In the genomic region with DNA sequence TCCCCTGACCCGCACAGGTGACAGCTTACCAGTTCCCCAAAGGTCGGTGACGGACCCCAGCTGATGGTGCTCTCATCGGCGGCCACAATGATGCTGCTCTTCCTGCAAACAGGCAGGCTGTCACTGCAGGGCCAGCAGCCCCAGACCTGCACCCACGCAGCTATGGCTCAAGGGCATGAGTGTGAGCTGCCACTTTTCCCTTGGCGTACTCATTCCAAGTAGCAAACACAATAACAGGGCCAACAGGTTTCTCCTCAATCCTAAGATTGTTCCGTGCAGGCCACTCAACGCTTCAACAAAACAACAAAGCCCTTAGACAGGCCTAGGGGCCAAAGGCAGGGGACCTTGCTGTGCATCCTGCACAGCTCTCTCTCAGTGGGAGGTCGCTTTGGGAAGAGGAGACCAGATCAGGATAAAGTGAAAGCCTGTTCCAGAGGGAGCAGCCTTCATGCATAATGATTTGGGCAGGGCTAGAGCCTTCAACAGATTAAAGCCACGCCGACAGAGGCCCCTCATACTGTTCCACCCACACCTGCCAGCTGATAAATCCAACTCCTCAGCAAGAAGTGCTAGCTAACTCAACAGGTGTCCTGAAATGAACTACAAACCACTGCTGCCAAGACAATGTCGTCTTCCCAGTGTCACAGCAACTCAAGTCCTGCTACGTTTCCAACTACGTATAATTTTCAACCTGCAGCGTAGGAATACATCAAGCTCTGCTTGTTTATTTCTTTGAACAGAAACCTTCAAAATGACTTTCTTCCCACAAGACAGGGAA, we compare ENCODE assay signal across 27 cellular contexts. TPM values are rescaled to one million over a fixed set of nuclear protein-coding genes. Genes with fewer than 3 reads are reported as not detected.
DNase-seq lines count a peak whose midpoint lies in the region; ATAC-seq and TF ChIP-seq lines count a peak whose summit lies in the region.
"Had no signal": no experiment of that assay in that cellular context is flagged by ENCODE, and none has a peak within 500 bp of the region (broad histone marks: within the 10 kb centered on the region; RNA-seq: fewer than 3 reads in every experiment).

No MANE protein-coding gene starts in this region.

- TF ChIP-seq CTCF in HFFc6 (IDR thresholded peaks at IDR 0.05) (no peak), hepatocyte (IDR thresholded peaks at IDR 0.05; ENCODE audit: poor library complexity) (no peak), psoas muscle (IDR thresholded peaks at IDR 0.05) (no peak), A673 (conservative IDR thresholded peaks at IDR 0.05; ENCODE audit: low read depth, low read length) (no peak)

- no peak overlapping the region for H3K4me3 ChIP-seq in hepatocyte
- H3K4me3 ChIP-seq in psoas muscle: no peak overlapping the region
- no peak overlapping the region for H3K4me3 ChIP-seq in mesenchymal stem cell (ENCODE audit: insufficient read depth in 1 of 2, low read depth in 1 of 2, low read length in 2 of 2)
- H3K4me3 ChIP-seq in A673 (ENCODE audit: low read depth, low read length, poor library complexity, severe bottlenecking): no peak overlapping the region
- H3K4me3 ChIP-seq: coronary artery, neural progenitor cell had no signal

- no TSS peak for BruUV-seq in A673 (replicated peaks; lab: Mats Ljungman, UMichigan)

- H3K4ac ChIP-seq in mesenchymal stem cell (ENCODE audit: low read depth in 1 of 2, low read length in 2 of 2): no peak overlapping the region

- no peak overlapping the region for H2BK12ac ChIP-seq in mesenchymal stem cell (ENCODE audit: low read length in 2 of 2)

- no peaks in the 10 kb centered on the region for H3K9me3 ChIP-seq in T-helper 17 cell (ENCODE audit: control insufficient read depth, low read length, poor library complexity, severe bottlenecking)
- no peaks in the 10 kb centered on the region for H3K9me3 ChIP-seq in hepatocyte (ENCODE audit: low read depth)
- H3K9me3 ChIP-seq in psoas muscle: no peaks in the 10 kb centered on the region
- no peaks in the 10 kb centered on the region for H3K9me3 ChIP-seq in mesenchymal stem cell (ENCODE audit: control insufficient read depth, low read length)
- no peaks in the 10 kb centered on the region for H3K9me3 ChIP-seq in A673 (ENCODE audit: low read depth, low read length, poor library complexity, severe bottlenecking)

- no peak overlapping the region for H2AK5ac ChIP-seq in mesenchymal stem cell (ENCODE audit: low read length, severe bottlenecking)

- intact Hi-C loops in psoas muscle (cut with DNase I): no loop called here
- intact Hi-C loops in A673 (cut with micrococcal nuclease; ENCODE audit: unreplicated experiment): no loop called here

- H3K9me3 Mint-ChIP-seq in HFFc6: no peaks in the 10 kb centered on the region
- H3K9me3 Mint-ChIP-seq: activated naive CD8-positive, alpha-beta T cell treated with anti-CD3 and anti-CD28 coated beads, Interleukin-2, amount 50 U/mL, for 24 hours; activated T-helper 17 cell treated with anti-CD3 and anti-CD28 coated beads, Interleukin-2, amount 50 U/mL, for 72 hours; CD8-positive, alpha-beta T cell; neural progenitor cell had no signal

- H3K27me3 Mint-ChIP-seq in HFFc6 (ENCODE audit: insufficient read depth): peaks cover 1% of the 10 kb centered on the region; the same call in 1 of the 2 replicates
- H3K27me3 Mint-ChIP-seq in T-helper 17 cell: no peaks in the 10 kb centered on the region
- H3K27me3 Mint-ChIP-seq: activated naive CD8-positive, alpha-beta T cell treated with anti-CD3 and anti-CD28 coated beads, Interleukin-2, amount 50 U/mL, for 24 hours; activated T-helper 17 cell treated with anti-CD3 and anti-CD28 coated beads, Interleukin-2, amount 50 U/mL, for 72 hours had no signal

- H4K20me1 ChIP-seq in hepatocyte (ENCODE audit: insufficient read depth, poor library complexity, severe bottlenecking): no peaks in the 10 kb centered on the region

- POLR2A ChIA-PET in A673 (lab: Charles Lee; ENCODE audit: low non-redundant PET): no interaction called here
- POLR2A ChIA-PET in HEK293T (lab: Yijun Ruan, JAX): no interaction called here

- no peak overlapping the region for H2AFZ ChIP-seq in hepatocyte
- no peak overlapping the region for H2AFZ ChIP-seq in mesenchymal stem cell (ENCODE audit: low read depth, low read length)
- H2AFZ ChIP-seq: neural progenitor cell had no signal

- H3K4me2 ChIP-seq in hepatocyte: no peak overlapping the region
- no peak overlapping the region for H3K4me2 ChIP-seq in mesenchymal stem cell (ENCODE audit: low read length, poor library complexity, severe bottlenecking)
- H3K4me2 ChIP-seq: neural progenitor cell had no signal

- no peaks in the 10 kb centered on the region for H3K4me1 ChIP-seq in hepatocyte (ENCODE audit: insufficient read depth)
- H3K4me1 ChIP-seq in psoas muscle: peaks cover 4% of the 10 kb centered on the region
- peaks cover 13% of the 10 kb centered on the region for H3K4me1 ChIP-seq in mesenchymal stem cell (ENCODE audit: control insufficient read depth, insufficient read depth, low read depth, low read length)
- H3K4me1 ChIP-seq in A673 (ENCODE audit: insufficient read depth, low read length, poor library complexity, severe bottlenecking): no peaks in the 10 kb centered on the region
- H3K4me1 ChIP-seq: neural progenitor cell had no signal

- no peaks in the 10 kb centered on the region for H3K9me2 ChIP-seq in hepatocyte (replicated peaks; ENCODE audit: insufficient read depth)

- no peaks in the 10 kb centered on the region for H3K4me1 Mint-ChIP-seq in HFFc6 (ENCODE audit: low read depth)
- peaks cover 7% of the 10 kb centered on the region for H3K4me1 Mint-ChIP-seq in T-helper 17 cell
- H3K4me1 Mint-ChIP-seq: activated naive CD8-positive, alpha-beta T cell treated with anti-CD3 and anti-CD28 coated beads, Interleukin-2, amount 50 U/mL, for 24 hours; activated T-helper 17 cell treated with anti-CD3 and anti-CD28 coated beads, Interleukin-2, amount 50 U/mL, for 72 hours had no signal

- 79% methylated on average over 16 of the region's 16 CpGs for WGBS in hepatocyte (ENCODE audit: low lambda C conversion rate, missing lambda C conversion rate)
- 68 to 71% (median 70%) methylated on average over 16 of the region's 16 CpGs for WGBS in psoas muscle, 3 donors
- 96% methylated on average over 16 of the region's 16 CpGs for WGBS in mesenchymal stem cell

- no peak for DNase-seq in HFFc6
- DNase-seq in T-helper 17 cell: no peak
- DNase-seq in hepatocyte (ENCODE audit: low spot score): peak; percentile 27
- DNase-seq in psoas muscle: no peak
- DNase-seq in mesenchymal stem cell: no peak
- no peak for DNase-seq in CD1c-positive myeloid dendritic cell (ENCODE audit: extremely low spot score)
- DNase-seq in A673 (ENCODE audit: low spot score): no peak
- DNase-seq in HEK293T (ENCODE audit: extremely low spot score): no peak
- DNase-seq: activated CD4-positive, alpha-beta T cell treated with anti-CD3 and anti-CD28 coated beads for 4 hours; activated naive CD8-positive, alpha-beta T cell treated with anti-CD3 and anti-CD28 coated beads, Interleukin-2, amount 50 U/mL, for 24 hours; brain microvascular endothelial cell; CD8-positive, alpha-beta T cell; DMS53; MM.1S; NCI-H1417 treated with DMSO at 0.1 percent for 48 hours; NCI-H526 treated with DMSO at 0.1 percent for 48 hours; small intestine; stimulated activated CD4-positive, alpha-beta T cell treated with anti-CD3 and anti-CD28 coated beads, Interleukin-4, amount 100 ng/mL, for 1 hour; stimulated activated naive CD8-positive, alpha-beta T cell treated with anti-CD3 and anti-CD28 coated beads, Interleukin-15, Interleukin-2, amounts not matched to agents 100 U/mL and 50 U/mL, for 24 hours; SW 1271 had no signal

- H3K36me3 ChIP-seq in hepatocyte (replicated peaks; ENCODE audit: insufficient read depth, low read depth): no peaks in the 10 kb centered on the region
- peaks cover 8 to 95% of the 10 kb centered on the region in 2 donors for H3K36me3 ChIP-seq in psoas muscle (ENCODE audit: insufficient read depth in 1 of 2, low read depth in 1 of 2)
- peaks cover 84 to 98% of the 10 kb centered on the region in 2 experiments for H3K36me3 ChIP-seq in mesenchymal stem cell (ENCODE audit: control insufficient read depth in 1 of 2, insufficient read depth in 2 of 2, low read depth in 1 of 2, low read length in 2 of 2)
- H3K36me3 ChIP-seq in A673 (ENCODE audit: insufficient read depth, low read length, poor library complexity, severe bottlenecking): peaks cover 96% of the 10 kb centered on the region

- H3K4me3 Mint-ChIP-seq in HFFc6 (no peak overlapping the region), T-helper 17 cell (no peak overlapping the region)
- H3K4me3 Mint-ChIP-seq: activated naive CD8-positive, alpha-beta T cell treated with anti-CD3 and anti-CD28 coated beads, Interleukin-2, amount 50 U/mL, for 24 hours; activated T-helper 17 cell treated with anti-CD3 and anti-CD28 coated beads, Interleukin-2, amount 50 U/mL, for 72 hours; CD8-positive, alpha-beta T cell; neural progenitor cell had no signal

- H3K18ac ChIP-seq in mesenchymal stem cell (ENCODE audit: low read depth in 1 of 2, low read length in 2 of 2): no peak overlapping the region

- no peak overlapping the region for H3K23ac ChIP-seq in mesenchymal stem cell (ENCODE audit: low read length in 2 of 2)

- no peak overlapping the region for H3K14ac ChIP-seq in mesenchymal stem cell (ENCODE audit: low read length in 2 of 2)

- H4K91ac ChIP-seq in mesenchymal stem cell (ENCODE audit: low read length): no peak overlapping the region

- 0 out of 2 replicates have a peak overlapping the region, but pooled peaks have one; percentile 5 for H3K27ac Mint-ChIP-seq in HFFc6
- peak overlapping the region; percentile 4 for H3K27ac Mint-ChIP-seq in T-helper 17 cell
- H3K27ac Mint-ChIP-seq: activated naive CD8-positive, alpha-beta T cell treated with anti-CD3 and anti-CD28 coated beads, Interleukin-2, amount 50 U/mL, for 24 hours; activated T-helper 17 cell treated with anti-CD3 and anti-CD28 coated beads, Interleukin-2, amount 50 U/mL, for 72 hours; CD8-positive, alpha-beta T cell; neural progenitor cell had no signal

- H3K27me3 ChIP-seq in hepatocyte: no peaks in the 10 kb centered on the region
- H3K27me3 ChIP-seq in psoas muscle (ENCODE audit: insufficient read depth in 3 of 3, low read length in 2 of 3): no peaks in the 10 kb centered on the region
- H3K27me3 ChIP-seq in mesenchymal stem cell (ENCODE audit: control insufficient read depth in 1 of 2, insufficient read depth in 1 of 2, low read length in 2 of 2): no peaks in the 10 kb centered on the region
- H3K27me3 ChIP-seq in A673 (replicated peaks; ENCODE audit: insufficient read depth, low read depth, low read length, poor library complexity): no peaks in the 10 kb centered on the region
- H3K27me3 ChIP-seq: brain microvascular endothelial cell, neural progenitor cell had no signal

- H4K8ac ChIP-seq in mesenchymal stem cell (ENCODE audit: low read length): no peak overlapping the region

- H3K36me3 Mint-ChIP-seq in HFFc6 (ENCODE audit: low read depth) (peaks cover 52% of the 10 kb centered on the region), T-helper 17 cell (ENCODE audit: low read depth) (peaks cover 6% of the 10 kb centered on the region)

- no peak overlapping the region for H2BK15ac ChIP-seq in mesenchymal stem cell (ENCODE audit: low read depth, poor library complexity, severe bottlenecking)

- H3K79me2 ChIP-seq in hepatocyte: no peaks in the 10 kb centered on the region

- H2BK5ac ChIP-seq in mesenchymal stem cell (ENCODE audit: low read depth, low read length, poor library complexity, severe bottlenecking): no peak overlapping the region

- CTCF ChIA-PET in A673 (lab: Charles Lee): no interaction called here
- CTCF ChIA-PET in HEK293T (lab: Yijun Ruan, JAX): no interaction called here

- ATAC-seq in T-helper 17 cell (no peak), psoas muscle (peak; percentile 38 to 85 (median 74))
- ATAC-seq: activated naive CD8-positive, alpha-beta T cell treated with anti-CD3 and anti-CD28 coated beads, Interleukin-2, amount 50 U/mL, for 24 hours; activated T-helper 17 cell treated with anti-CD3 and anti-CD28 coated beads, Interleukin-2, amount 50 U/mL, for 72 hours; CD8-positive, alpha-beta T cell; HCT116; stimulated activated naive CD8-positive, alpha-beta T cell treated with anti-CD3 and anti-CD28 coated beads, Interleukin-15, Interleukin-2, amounts not matched to agents 100 U/mL and 50 U/mL, for 24 hours had no signal

- peaks cover 57% of the 10 kb centered on the region for H3K79me1 ChIP-seq in mesenchymal stem cell (replicated peaks; ENCODE audit: low read length, poor library complexity, severe bottlenecking)

- no peak overlapping the region for H3K9ac ChIP-seq in mesenchymal stem cell (ENCODE audit: low read length)
- H3K9ac ChIP-seq: neural progenitor cell had no signal

- no peak overlapping the region for H3K27ac ChIP-seq in hepatocyte
- peak overlapping the region; percentile 23 for H3K27ac ChIP-seq in psoas muscle
- H3K27ac ChIP-seq in mesenchymal stem cell (ENCODE audit: low read length, poor library complexity, severe bottlenecking): no peak overlapping the region
- no peak overlapping the region for H3K27ac ChIP-seq in A673 (ENCODE audit: low read depth, low read length, poor library complexity, severe bottlenecking)
- H3K27ac ChIP-seq: brain microvascular endothelial cell, coronary artery, neural progenitor cell had no signal

- no peak overlapping the region for H2BK120ac ChIP-seq in mesenchymal stem cell (ENCODE audit: low read depth, low read length)

RNA-seq across cellular contexts. Expression of a gene that starts 27.2 kb away (rescaled TPM):
- 10 to 100 TPM; 36.0 to 43.8 (median 38.0) TPM for total RNA-seq in HFFc6 (2021; fragmentation: NEBNext Ultra II Directional; extraction: Animal tissue kit (Norgen Biotek cat#: 25700))
- total RNA-seq in T-helper 17 cell: 10 to 100 TPM; 30.3 to 35.3 TPM
- 42.1 and 56.9 TPM in 2 replicates for total RNA-seq in hepatocyte
- polyA plus RNA-seq in hepatocyte: 22.5 and 25.1 TPM in 2 replicates
- 10 to 100 TPM in 3 of 4 donors, 1 to 10 TPM in 1; 9.4 to 18.7 (median 12.1) TPM for total RNA-seq in psoas muscle
- polyA plus RNA-seq in psoas muscle: 10 to 100 TPM in 1 of 3 donors, 1 to 10 TPM in 2; 6.8 to 12.3 (median 8.3) TPM
- 40.7 TPM for polyA plus RNA-seq in mesenchymal stem cell (2013, experiment 1 of 2)
- polyA plus RNA-seq in mesenchymal stem cell (2013, experiment 2 of 2): 39.8 TPM
- total RNA-seq in A673 (2021): 180 and 182 TPM in 2 replicates

RNA-seq across cellular contexts. Expression of a gene that starts 40.3 kb away (rescaled TPM):
- total RNA-seq in HFFc6 (2021; fragmentation: NEBNext Ultra II Directional; extraction: Animal tissue kit (Norgen Biotek cat#: 25700)): not detected
- total RNA-seq in T-helper 17 cell: under 1 TPM in 1 of 2 donors, not detected in 1; 0.12 TPM
- total RNA-seq in hepatocyte: not detected in 2 replicates
- polyA plus RNA-seq in hepatocyte: not detected in 2 replicates
- total RNA-seq in psoas muscle: not detected
- polyA plus RNA-seq in psoas muscle: under 1 TPM in 1 of 3 donors, not detected in 2; 0.04 TPM
- polyA plus RNA-seq in mesenchymal stem cell (2013, experiment 1 of 2): not detected
- polyA plus RNA-seq in mesenchymal stem cell (2013, experiment 2 of 2): not detected
- not detected in 2 replicates for total RNA-seq in A673 (2021)
- total RNA-seq: activated T-helper 17 cell treated with anti-CD3 and anti-CD28 coated beads, Interleukin-2, amount 50 U/mL, for 72 hours; CD8-positive, alpha-beta T cell; glomerular endothelial cell; mononuclear cell; pulmonary artery endothelial cell had no signal
- polyA plus RNA-seq: small intestine had no signal
